In the genomic region with DNA sequence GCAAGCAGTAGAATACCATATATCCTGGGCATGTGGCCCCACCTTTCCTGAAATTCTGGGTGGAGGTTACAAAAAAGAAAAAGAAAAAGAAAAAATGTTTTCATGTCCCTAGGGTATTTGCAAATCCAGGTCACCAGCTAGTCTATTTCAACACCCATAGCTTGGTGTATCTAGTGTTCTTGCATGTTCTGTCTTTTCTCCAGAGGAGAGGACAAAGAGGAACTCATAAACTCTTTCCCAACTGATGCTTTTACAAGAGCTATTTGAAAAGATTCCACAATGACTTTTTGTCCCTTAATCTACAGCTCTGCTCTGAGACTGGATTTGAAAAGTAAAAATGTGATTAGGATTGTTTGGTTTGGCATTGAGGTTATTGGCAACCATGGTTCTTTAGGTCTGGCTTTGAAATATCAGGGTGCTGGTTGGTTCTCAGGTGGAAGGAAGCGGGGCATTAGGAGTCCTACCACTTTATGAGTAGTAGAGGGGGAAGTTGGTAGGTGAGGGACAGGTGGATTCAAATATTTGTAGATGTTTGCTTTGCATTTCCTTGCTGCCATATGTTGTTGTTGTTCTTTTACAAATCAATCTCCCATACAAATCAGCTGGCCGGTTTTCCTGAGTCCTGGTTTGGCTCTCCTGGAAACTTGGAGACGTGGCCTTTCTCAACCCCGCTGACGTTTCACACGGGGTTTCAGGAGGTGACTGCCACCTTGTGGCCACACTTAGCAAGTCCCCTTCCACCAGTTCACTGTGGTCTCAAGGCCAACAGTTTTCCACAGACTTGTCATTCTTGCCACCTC, we compare ENCODE assay signal across 8 cellular contexts.
DNase-seq lines count a peak whose midpoint lies in the region; ATAC-seq and TF ChIP-seq lines count a peak whose summit lies in the region.

No MANE protein-coding gene starts in this region.

- peak overlapping the region in 1 of 2 donors; percentile 51 for H3K27ac ChIP-seq in left lung

- H3K4me1 Mint-ChIP-seq in chondrocyte (ENCODE audit: low read depth) = peaks cover 5% of the 10 kb centered on the region

- peaks cover 0 to 25% of the 10 kb centered on the region in 2 donors for H3K4me1 ChIP-seq in left lung

- H3K27ac Mint-ChIP-seq in chondrocyte (ENCODE audit: unreplicated experiment) = no peak overlapping the region

- no peaks in the 10 kb centered on the region for H3K27me3 ChIP-seq in left lung

- H3K36me3 Mint-ChIP-seq in chondrocyte (ENCODE audit: low read depth) = no peaks in the 10 kb centered on the region

- peak; percentile 80 for ATAC-seq in HG02885 (IDR thresholded peaks at IDR 0.05; ENCODE audit: poor library complexity, unreplicated experiment)
- ATAC-seq in left lung = peak; percentile 98
- ATAC-seq in GM21526 (IDR thresholded peaks at IDR 0.05; ENCODE audit: low FRiP score, unreplicated experiment) = no peak

- H3K27me3 Mint-ChIP-seq in chondrocyte (ENCODE audit: low read depth) = peaks cover 16% of the 10 kb centered on the region

- no peaks in the 10 kb centered on the region for H3K36me3 ChIP-seq in left lung

- no peaks in the 10 kb centered on the region for H3K9me3 Mint-ChIP-seq in chondrocyte (ENCODE audit: low read depth)

- TF ChIP-seq CTCF in GM12875 (IDR thresholded peaks at IDR 0.05; ENCODE audit: borderline replicate concordance, insufficient read depth, low read depth, low read length) (peak; percentile 84), chondrocyte (IDR thresholded peaks at IDR 0.05) (peak; percentile 89), left lung (IDR thresholded peaks at IDR 0.05) (peak; percentile 80 to 94)

- intact Hi-C loops in left lung (cut with DNase I) = loop anchor here in 1 of 2 donors (2.0 kb wide), 1 partner anchor 165 kb away; no protein-coding TSS in a partner anchor

- H3K9me3 ChIP-seq in left lung = no peaks in the 10 kb centered on the region

- no peak overlapping the region for H3K4me3 Mint-ChIP-seq in chondrocyte (ENCODE audit: unreplicated experiment)

- H3K4me3 ChIP-seq in GM12875 (ENCODE audit: low read depth, low read length) = no peak overlapping the region
- no peak overlapping the region for H3K4me3 ChIP-seq in left lung

- DNase-seq in NCI-H2196 treated with DMSO at 0.1 percent for 48 hours (lab: John Stamatoyannopoulos, UW; ENCODE audit: unreplicated experiment) (peak; percentile 1), chondrocyte (ENCODE audit: low spot score) (no peak), left lung (peak; percentile 73 to 77)
- DNase-seq in activated CD4-positive, alpha-beta T cell treated with anti-CD3 and anti-CD28 coated beads for 24 hours (ENCODE audit: low read depth in 2 of 2) = peak; percentile 50 to 58
- peak; percentile 73 for DNase-seq in stimulated activated CD4-positive, alpha-beta T cell treated with anti-CD3 and anti-CD28 coated beads, Interleukin-4, amount 100 ng/mL, for 24 hours
